1 cellular context compared by ENCODE assay signal in genomic region chr10:79430946-79431345, GRCh38.
TF ChIP-seq lines count a peak whose summit lies in the region.

No MANE protein-coding gene starts in this region.

TF ChIP-seq in HepG2, 621 proteins besides CTCF, POLR2A, EP300 and RAD21 (continued from another document and continues in another):
- TF ChIP-seq PAXIP1 (CRISPR knock-in tag; conservative IDR thresholded peaks at IDR 0.05) (peak; percentile 85), MNT (IDR thresholded peaks at IDR 0.05) (no peak), HOXA3 (CRISPR knock-in tag; IDR thresholded peaks at IDR 0.05) (peak; percentile 53; the same call in 1 of the 2 replicates), MTA1 (CRISPR knock-in tag; IDR thresholded peaks at IDR 0.05; ENCODE audit: borderline replicate concordance) (0 out of 2 replicates have a peak, but pooled peaks have one; percentile 39), ZMAT5 (CRISPR knock-in tag; IDR thresholded peaks at IDR 0.05; ENCODE audit: borderline replicate concordance, low read depth) (no peak), UBTF (CRISPR knock-in tag; IDR thresholded peaks at IDR 0.05) (0 out of 2 replicates have a peak, but pooled peaks have one; percentile 19), AGO2 (optimal IDR thresholded peaks at IDR 0.05; ENCODE audit: low read depth, low read length) (no peak), ZNF350 (CRISPR knock-in tag; IDR thresholded peaks at IDR 0.05; ENCODE audit: borderline replicate concordance, low read depth) (no peak), BHLHE40 (IDR thresholded peaks at IDR 0.05; ENCODE audit: low read length) (0 out of 2 replicates have a peak, but pooled peaks have one; percentile 26), ARID5B (CRISPR knock-in tag; IDR thresholded peaks at IDR 0.05) (peak; percentile 12; the same call in 1 of the 2 replicates), ZNF556 (CRISPR knock-in tag; IDR thresholded peaks at IDR 0.05; ENCODE audit: borderline replicate concordance) (peak; percentile 45; the same call in 1 of the 2 replicates), ZNF292 (CRISPR knock-in tag; IDR thresholded peaks at IDR 0.05; ENCODE audit: borderline replicate concordance, low read depth) (peak; percentile 91; the same call in 1 of the 2 replicates), DNMT1 (CRISPR knock-in tag; IDR thresholded peaks at IDR 0.05) (no peak), PRDM4 (CRISPR knock-in tag; IDR thresholded peaks at IDR 0.05; ENCODE audit: borderline replicate concordance) (no peak), FOXA1 (IDR thresholded peaks at IDR 0.05) (no peak), FOXA1 (CRISPR knock-in tag; IDR thresholded peaks at IDR 0.05) (peak; percentile 22; the same call in 1 of the 2 replicates), ZFX (CRISPR knock-in tag; IDR thresholded peaks at IDR 0.05; ENCODE audit: low read depth) (peak; percentile 38; the same call in 1 of the 2 replicates), SALL1 (CRISPR knock-in tag; IDR thresholded peaks at IDR 0.05) (peak; percentile 51; the same call in 1 of the 2 replicates), KDM1A (CRISPR knock-in tag; IDR thresholded peaks at IDR 0.05) (no peak), KDM6A (CRISPR knock-in tag; IDR thresholded peaks at IDR 0.05; ENCODE audit: low read depth) (peak; percentile 60), ZNF629 (CRISPR knock-in tag; conservative IDR thresholded peaks at IDR 0.05) (peak; percentile 37; the same call in 1 of the 2 replicates), TFAP4 (IDR thresholded peaks at IDR 0.05; ENCODE audit: borderline replicate concordance, low read depth) (peak; percentile 78), GATAD2A (CRISPR knock-in tag; IDR thresholded peaks at IDR 0.05) (0 out of 2 replicates have a peak, but pooled peaks have one; percentile 46), MAX (IDR thresholded peaks at IDR 0.05) (0 out of 2 replicates have a peak, but pooled peaks have one; percentile 25), ZFP91 (CRISPR knock-in tag; IDR thresholded peaks at IDR 0.05; ENCODE audit: borderline replicate concordance) (peak; percentile 71; the same call in 1 of the 2 replicates), SAP130 (CRISPR knock-in tag; IDR thresholded peaks at IDR 0.05; ENCODE audit: low read depth) (peak; percentile 50), MYC (CRISPR knock-in tag; IDR thresholded peaks at IDR 0.05; ENCODE audit: borderline replicate concordance) (peak; percentile 41; the same call in 1 of the 2 replicates), PATZ1 (CRISPR knock-in tag; IDR thresholded peaks at IDR 0.05) (peak; percentile 89), ZNF263 (CRISPR knock-in tag; IDR thresholded peaks at IDR 0.05) (peak; percentile 91), ZNF501 (CRISPR knock-in tag; IDR thresholded peaks at IDR 0.05) (0 out of 2 replicates have a peak, but pooled peaks have one; percentile 14), HNF4G (IDR thresholded peaks at IDR 0.05; ENCODE audit: borderline replicate concordance, low read depth, low read length) (peak; percentile 71), HNF4G (CRISPR knock-in tag; IDR thresholded peaks at IDR 0.05; ENCODE audit: borderline replicate concordance, low read depth) (0 out of 2 replicates have a peak, but pooled peaks have one; percentile 28), HMG20B (CRISPR knock-in tag; conservative IDR thresholded peaks at IDR 0.05) (no peak), HDAC1 (CRISPR knock-in tag; IDR thresholded peaks at IDR 0.05) (peak; percentile 59; the same call in 1 of the 2 replicates), FOXA3 (CRISPR knock-in tag; IDR thresholded peaks at IDR 0.05) (0 out of 2 replicates have a peak, but pooled peaks have one; percentile 16)
